Comparison of ENCODE assay signal across 1 cellular context in the genomic region with DNA sequence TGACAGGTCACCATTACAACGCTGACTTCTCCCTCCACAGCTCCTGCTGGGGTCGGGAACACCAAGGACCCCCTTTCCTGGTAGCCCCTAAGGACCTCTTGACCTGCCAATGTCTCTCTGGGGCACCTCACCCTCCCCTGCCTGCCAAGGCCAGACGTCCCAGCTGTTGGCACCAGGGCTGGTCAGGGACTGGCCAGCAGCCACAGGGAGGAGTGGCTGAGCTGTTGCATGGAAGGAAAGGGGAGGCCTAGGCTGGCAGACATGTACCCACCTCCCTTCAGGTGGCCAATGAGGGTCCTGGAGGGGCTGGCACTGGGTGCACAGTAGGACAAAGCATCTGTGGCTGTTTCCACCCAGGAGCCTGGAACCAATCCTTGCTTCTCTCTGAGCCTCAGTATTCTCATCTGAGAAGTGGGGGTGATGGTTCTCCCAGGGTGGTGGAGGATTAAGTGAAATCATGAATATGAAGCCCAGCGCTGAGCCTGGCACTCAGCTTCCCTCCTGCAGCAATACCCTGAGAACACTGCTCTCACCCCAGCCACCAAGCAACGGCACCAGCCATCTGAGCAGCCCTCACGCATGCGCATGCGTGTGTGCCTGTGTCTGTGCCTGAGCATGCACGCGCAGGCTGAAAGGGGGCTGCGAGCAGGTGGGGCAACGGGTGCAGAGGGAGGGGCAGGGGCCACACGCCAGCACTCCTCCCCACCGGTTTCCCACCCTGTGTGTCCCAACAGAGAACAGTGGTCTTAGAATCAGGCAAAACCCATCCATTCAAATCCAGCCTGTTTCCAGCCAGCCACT.
TF ChIP-seq lines count a peak whose summit lies in the region.

No MANE protein-coding gene starts in this region.

TF ChIP-seq in SK-N-SH treated with all-trans-retinoic acid at 6 μM for 48 hours, 23 proteins besides CTCF, POLR2A, EP300 and RAD21 (continued from another document):
- TF ChIP-seq, protein P1, sequence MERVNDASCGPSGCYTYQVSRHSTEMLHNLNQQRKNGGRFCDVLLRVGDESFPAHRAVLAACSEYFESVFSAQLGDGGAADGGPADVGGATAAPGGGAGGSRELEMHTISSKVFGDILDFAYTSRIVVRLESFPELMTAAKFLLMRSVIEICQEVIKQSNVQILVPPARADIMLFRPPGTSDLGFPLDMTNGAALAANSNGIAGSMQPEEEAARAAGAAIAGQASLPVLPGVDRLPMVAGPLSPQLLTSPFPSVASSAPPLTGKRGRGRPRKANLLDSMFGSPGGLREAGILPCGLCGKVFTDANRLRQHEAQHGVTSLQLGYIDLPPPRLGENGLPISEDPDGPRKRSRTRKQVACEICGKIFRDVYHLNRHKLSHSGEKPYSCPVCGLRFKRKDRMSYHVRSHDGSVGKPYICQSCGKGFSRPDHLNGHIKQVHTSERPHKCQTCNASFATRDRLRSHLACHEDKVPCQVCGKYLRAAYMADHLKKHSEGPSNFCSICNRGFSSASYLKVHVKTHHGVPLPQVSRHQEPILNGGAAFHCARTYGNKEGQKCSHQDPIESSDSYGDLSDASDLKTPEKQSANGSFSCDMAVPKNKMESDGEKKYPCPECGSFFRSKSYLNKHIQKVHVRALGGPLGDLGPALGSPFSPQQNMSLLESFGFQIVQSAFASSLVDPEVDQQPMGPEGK (CRISPR knock-in tag; IDR thresholded peaks at IDR 0.05; ENCODE audit: borderline replicate concordance) = no peak
- TF ChIP-seq BACH2 (CRISPR knock-in tag; IDR thresholded peaks at IDR 0.05; ENCODE audit: borderline replicate concordance) (no peak), ZNF70 (CRISPR knock-in tag; IDR thresholded peaks at IDR 0.05) (no peak)
- TF ChIP-seq, protein P2, sequence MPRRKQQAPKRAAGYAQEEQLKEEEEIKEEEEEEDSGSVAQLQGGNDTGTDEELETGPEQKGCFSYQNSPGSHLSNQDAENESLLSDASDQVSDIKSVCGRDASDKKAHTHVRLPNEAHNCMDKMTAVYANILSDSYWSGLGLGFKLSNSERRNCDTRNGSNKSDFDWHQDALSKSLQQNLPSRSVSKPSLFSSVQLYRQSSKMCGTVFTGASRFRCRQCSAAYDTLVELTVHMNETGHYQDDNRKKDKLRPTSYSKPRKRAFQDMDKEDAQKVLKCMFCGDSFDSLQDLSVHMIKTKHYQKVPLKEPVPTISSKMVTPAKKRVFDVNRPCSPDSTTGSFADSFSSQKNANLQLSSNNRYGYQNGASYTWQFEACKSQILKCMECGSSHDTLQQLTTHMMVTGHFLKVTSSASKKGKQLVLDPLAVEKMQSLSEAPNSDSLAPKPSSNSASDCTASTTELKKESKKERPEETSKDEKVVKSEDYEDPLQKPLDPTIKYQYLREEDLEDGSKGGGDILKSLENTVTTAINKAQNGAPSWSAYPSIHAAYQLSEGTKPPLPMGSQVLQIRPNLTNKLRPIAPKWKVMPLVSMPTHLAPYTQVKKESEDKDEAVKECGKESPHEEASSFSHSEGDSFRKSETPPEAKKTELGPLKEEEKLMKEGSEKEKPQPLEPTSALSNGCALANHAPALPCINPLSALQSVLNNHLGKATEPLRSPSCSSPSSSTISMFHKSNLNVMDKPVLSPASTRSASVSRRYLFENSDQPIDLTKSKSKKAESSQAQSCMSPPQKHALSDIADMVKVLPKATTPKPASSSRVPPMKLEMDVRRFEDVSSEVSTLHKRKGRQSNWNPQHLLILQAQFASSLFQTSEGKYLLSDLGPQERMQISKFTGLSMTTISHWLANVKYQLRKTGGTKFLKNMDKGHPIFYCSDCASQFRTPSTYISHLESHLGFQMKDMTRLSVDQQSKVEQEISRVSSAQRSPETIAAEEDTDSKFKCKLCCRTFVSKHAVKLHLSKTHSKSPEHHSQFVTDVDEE (CRISPR knock-in tag; IDR thresholded peaks at IDR 0.05) = no peak
